29 cellular contexts compared by ENCODE assay signal in genomic region chr10:62155054-62155453, GRCh38.
"Had no signal": no experiment of that assay in that cellular context is flagged by ENCODE, and none has a peak within 500 bp of the region (broad histone marks: within the 10 kb centered on the region; RNA-seq: fewer than 3 reads in every experiment).

No MANE protein-coding gene starts in this region.

- H3K4me3 ChIP-seq: coronary artery, esophagus muscularis mucosa, gastrocnemius medialis, heart left ventricle had no signal

- ATAC-seq: activated CD8-positive, alpha-beta T cell treated with anti-CD3 and anti-CD28 coated beads for 36 hours; activated T-cell treated with anti-CD3 and anti-CD28 coated beads, Interleukin-2, amount 50 U/mL, for 4 hours; activated T-helper 17 cell treated with anti-CD3 and anti-CD28 coated beads, Interleukin-2, amount 50 U/mL, for 72 hours; effector memory CD8-positive, alpha-beta T cell; foreskin keratinocyte; gastrocnemius medialis; heart left ventricle; T-helper 17 cell had no signal

- H3K4me1 ChIP-seq: esophagus muscularis mucosa, foreskin keratinocyte, gastrocnemius medialis had no signal

- H3K27ac ChIP-seq: brain microvascular endothelial cell, coronary artery, esophagus muscularis mucosa, foreskin keratinocyte, gastrocnemius medialis, heart left ventricle had no signal

- H3K9me3 ChIP-seq: gastrocnemius medialis had no signal

- H3K27me3 ChIP-seq: brain microvascular endothelial cell, esophagus muscularis mucosa, foreskin keratinocyte, gastrocnemius medialis, heart left ventricle had no signal

- H3K36me3 ChIP-seq: brain microvascular endothelial cell, esophagus muscularis mucosa, gastrocnemius medialis, heart left ventricle had no signal

- DNase-seq: activated CD4-positive, alpha-beta T cell treated with anti-CD3 and anti-CD28 coated beads for 1 hour; activated CD4-positive, alpha-beta T cell treated with anti-CD3 and anti-CD28 coated beads for 48 hours; activated CD4-positive, alpha-beta T cell treated with anti-CD3 and anti-CD28 coated beads, Interleukin-2, amount 50 U/mL, for 1 hour; activated CD4-positive, alpha-beta T cell treated with anti-CD3 and anti-CD28 coated beads, Interleukin-2, amount 50 U/mL, for 48 hours; activated CD4-positive, CD25-positive, alpha-beta regulatory T cell; activated CD8-positive, alpha-beta memory T cell treated with anti-CD3 and anti-CD28 coated beads for 24 hours; activated CD8-positive, alpha-beta T cell treated with anti-CD3 and anti-CD28 coated beads for 36 hours; activated effector memory CD4-positive, alpha-beta T cell treated with Interleukin-2 at 50 U/mL for 16 hours; activated gamma-delta T cell treated with Interleukin-2 at 50 U/mL for 16 hours; activated naive CD4-positive, alpha-beta T cell treated with anti-CD3 and anti-CD28 coated beads, Interleukin-2, amount 50 U/mL, for 16 hours; activated naive CD4-positive, alpha-beta T cell treated with Interleukin-2 at 50 U/mL for 16 hours; activated T-cell treated with anti-CD3 and anti-CD28 coated beads, Interleukin-2, amount 50 U/mL, for 4 hours; amniotic stem cell; anterior cingulate cortex; brain microvascular endothelial cell; dermis blood vessel endothelial cell; effector CD4-positive, alpha-beta T cell; effector memory CD8-positive, alpha-beta T cell; erythroblast; foreskin keratinocyte; gastrocnemius medialis; glutamatergic neuron; heart left ventricle; T-helper 1 cell; T-helper 17 cell; T1000 had no signal
